ENCODE assay signal across 29 cellular contexts in genomic region chr12:27705263-27705662, GRCh38. TPM values are rescaled to one million over a fixed set of nuclear protein-coding genes. Genes with fewer than 3 reads are reported as not detected.
DNase-seq lines count a peak whose midpoint lies in the region; TF ChIP-seq lines count a peak whose summit lies in the region.
"Had no signal": no experiment of that assay in that cellular context is flagged by ENCODE, and none has a peak within 500 bp of the region (broad histone marks: within the 10 kb centered on the region; RNA-seq: fewer than 3 reads in every experiment).

No MANE protein-coding gene starts in this region.

- H3K4me1 Mint-ChIP-seq in nephron progenitor cell: peaks cover 2% of the 10 kb centered on the region
- peaks cover 3% of the 10 kb centered on the region for H3K4me1 Mint-ChIP-seq in T-helper 2 cell treated with Interferon-gamma antibody and Interleukin-4, amounts not matched to agents 5 μg/mL and 100 μg/mL, for 36 hours (ENCODE audit: low read depth)

- H3K9me2 ChIP-seq in OCI-LY1 (ENCODE audit: low read depth, low read length): no peaks in the 10 kb centered on the region

- no peak overlapping the region for H3K9ac ChIP-seq in OCI-LY1 (ENCODE audit: low read length)

- H3F3A ChIP-seq in OCI-LY1 (ENCODE audit: insufficient read depth, low read length): no peaks in the 10 kb centered on the region

- no peaks in the 10 kb centered on the region for H4K20me1 ChIP-seq in OCI-LY1 (ENCODE audit: insufficient read depth, low read length)

- peaks cover 9% of the 10 kb centered on the region for H3K27me3 Mint-ChIP-seq in nephron progenitor cell (ENCODE audit: low read depth, poor library complexity)
- H3K27me3 Mint-ChIP-seq in T-helper 2 cell treated with Interferon-gamma antibody and Interleukin-4, amounts not matched to agents 5 μg/mL and 100 μg/mL, for 36 hours (ENCODE audit: low read depth): peaks cover 18% of the 10 kb centered on the region

- no peaks in the 10 kb centered on the region for H3K9me3 Mint-ChIP-seq in nephron progenitor cell
- no peaks in the 10 kb centered on the region for H3K9me3 Mint-ChIP-seq in T-helper 2 cell treated with Interferon-gamma antibody and Interleukin-4, amounts not matched to agents 5 μg/mL and 100 μg/mL, for 36 hours
- H3K9me3 Mint-ChIP-seq: activated CD4-positive, alpha-beta T cell treated with anti-CD3 and anti-CD28 coated beads, Interleukin-2, amount 10 ng/mL, durations not matched to agents 7 days and 5 days; immature natural killer cell; naive B cell had no signal

- no peaks in the 10 kb centered on the region for H3K9me3 ChIP-seq in OCI-LY1 (ENCODE audit: low read length)
- H3K9me3 ChIP-seq: breast epithelium, esophagus muscularis mucosa, heart right ventricle, left lung, testis had no signal

- no peak overlapping the region for H2AFZ ChIP-seq in OCI-LY1 (ENCODE audit: low read length)
- H2AFZ ChIP-seq: PC-9 had no signal

- H3K27ac ChIP-seq in OCI-LY1 (ENCODE audit: low read depth, low read length, poor library complexity, severe bottlenecking) (no peak overlapping the region), epithelial cell of prostate (peak overlapping the region; percentile 92)
- H3K27ac ChIP-seq: breast epithelium, esophagus muscularis mucosa, foreskin keratinocyte, heart right ventricle, left lung, PC-9, testis had no signal

- H3K36me3 ChIP-seq in H7 (replicated peaks; ENCODE audit: control insufficient read depth, insufficient read depth, low read length): no peaks in the 10 kb centered on the region
- no peaks in the 10 kb centered on the region; the same call in 1 of the 2 replicates for H3K36me3 ChIP-seq in OCI-LY1 (ENCODE audit: insufficient read depth, low read length)
- H3K36me3 ChIP-seq: breast epithelium, esophagus muscularis mucosa, heart right ventricle, left lung had no signal

- peak; percentile 28 for DNase-seq in H7
- no peak for DNase-seq in epithelial cell of prostate (ENCODE audit: low read depth, low spot score)
- peak; percentile 11 for DNase-seq in nephron progenitor cell
- no peak for DNase-seq in cortex of kidney (lab: John Stamatoyannopoulos, UW)
- no peak for DNase-seq in MV-4-11 (lab: John Stamatoyannopoulos, UW)
- DNase-seq in T-helper 2 cell treated with Interferon-gamma antibody and Interleukin-4, amounts not matched to agents 5 μg/mL and 100 μg/mL, for 36 hours (ENCODE audit: low spot score): no peak
- DNase-seq: activated CD4-positive, alpha-beta T cell treated with anti-CD3 and anti-CD28 coated beads, Interleukin-2, amount 10 ng/mL, durations not matched to agents 7 days and 5 days; activated naive CD4-positive, alpha-beta T cell treated with anti-CD3 and anti-CD28 coated beads, Interleukin-2, amount 50 U/mL, for 16 hours; amniotic stem cell; DND-41; effector CD8-positive, alpha-beta T cell; foreskin keratinocyte; HCEC 1CT; heart right ventricle; immature natural killer cell; KG1; naive B cell; NCI-H146; NCI-H446; NCI-H774; PC-9; Right ventricle myocardium superior; stimulated activated naive CD8-positive, alpha-beta T cell treated with anti-CD3 and anti-CD28 coated beads, Interleukin-15, Interleukin-2, amounts not matched to agents 100 U/mL and 50 U/mL, for 24 hours; testis had no signal

- no peak overlapping the region for H3K27ac Mint-ChIP-seq in nephron progenitor cell
- H3K27ac Mint-ChIP-seq in T-helper 2 cell treated with Interferon-gamma antibody and Interleukin-4, amounts not matched to agents 5 μg/mL and 100 μg/mL, for 36 hours: no peak overlapping the region
- H3K27ac Mint-ChIP-seq: activated CD4-positive, alpha-beta T cell treated with anti-CD3 and anti-CD28 coated beads, Interleukin-2, amount 10 ng/mL, durations not matched to agents 7 days and 5 days; immature natural killer cell had no signal

- no peaks in the 10 kb centered on the region for H3K36me3 Mint-ChIP-seq in nephron progenitor cell (ENCODE audit: low read depth)
- no peaks in the 10 kb centered on the region for H3K36me3 Mint-ChIP-seq in T-helper 2 cell treated with Interferon-gamma antibody and Interleukin-4, amounts not matched to agents 5 μg/mL and 100 μg/mL, for 36 hours (ENCODE audit: low read depth)
- H3K36me3 Mint-ChIP-seq: immature natural killer cell, naive B cell had no signal

- no peak overlapping the region for H3K4me2 ChIP-seq in OCI-LY1 (ENCODE audit: low read length)
- H3K4me2 ChIP-seq: PC-9 had no signal

- no peaks in the 10 kb centered on the region for H3K27me3 ChIP-seq in H7 (ENCODE audit: control insufficient read depth, insufficient read depth, low read length)
- H3K27me3 ChIP-seq in OCI-LY1 (ENCODE audit: insufficient read depth, low read length): no peaks in the 10 kb centered on the region
- H3K27me3 ChIP-seq: breast epithelium, esophagus muscularis mucosa, foreskin keratinocyte, heart right ventricle, left lung, testis had no signal

- peaks cover 5% of the 10 kb centered on the region for H3K4me1 ChIP-seq in OCI-LY1 (ENCODE audit: insufficient read depth, low read length, severe bottlenecking)
- H3K4me1 ChIP-seq: breast epithelium, testis had no signal

- H3K4me3 Mint-ChIP-seq in nephron progenitor cell: no peak overlapping the region
- H3K4me3 Mint-ChIP-seq in T-helper 2 cell treated with Interferon-gamma antibody and Interleukin-4, amounts not matched to agents 5 μg/mL and 100 μg/mL, for 36 hours: no peak overlapping the region
- H3K4me3 Mint-ChIP-seq: activated CD4-positive, alpha-beta T cell treated with anti-CD3 and anti-CD28 coated beads, Interleukin-2, amount 10 ng/mL, durations not matched to agents 7 days and 5 days; immature natural killer cell; naive B cell had no signal

- TF ChIP-seq CTCF in OCI-LY1 (IDR thresholded peaks at IDR 0.05; ENCODE audit: low read length) (peak; percentile 29; the same call in 1 of the 2 replicates), nephron progenitor cell (IDR thresholded peaks at IDR 0.05) (no peak)

- H3K4me3 ChIP-seq in H7 (ENCODE audit: insufficient read depth, low read depth, low read length): no peak overlapping the region
- no peak overlapping the region for H3K4me3 ChIP-seq in OCI-LY1 (ENCODE audit: low read depth, low read length, poor library complexity, severe bottlenecking)
- H3K4me3 ChIP-seq: breast epithelium, esophagus muscularis mucosa, GM12878, heart right ventricle, left lung, PC-9, testis had no signal

- H3K79me2 ChIP-seq in OCI-LY1 (ENCODE audit: insufficient read depth, low read length): no peaks in the 10 kb centered on the region

RNA-seq across cellular contexts. Expression of gene MRPS35, which starts 5.4 kb away (rescaled TPM):
- 83.8 and 96.2 TPM in 2 replicates for total RNA-seq in H7 (2014; rRNA removed; shearing (Covaris generic))

RNA-seq across cellular contexts. Expression of gene REP15, which starts 9.0 kb away (rescaled TPM):
- total RNA-seq in H7 (2014; rRNA removed; shearing (Covaris generic)): 0.15 and 0.35 TPM in 2 replicates
- total RNA-seq: GM12878 had no signal

Comparison
In these comparisons a context has a peak if more than half of its experiments do, and no peak if none do; other contexts are left out.
1. DNase-seq: peak in H7 (single experiment) and nephron progenitor cell (single experiment); none in epithelial cell of prostate (single experiment), cortex of kidney (single experiment), MV-4-11 (single experiment) and T-helper 2 cell treated with Interferon-gamma antibody and Interleukin-4, amounts not matched to agents 5 μg/mL and 100 μg/mL, for 36 hours (single experiment).